Comparison of ENCODE assay signal across 1 cellular context in genomic region chr5:140111043-140111858, GRCh38.
TF ChIP-seq lines count a peak whose summit lies in the region.

No MANE protein-coding gene starts in this region.

TF ChIP-seq in GM23338, 12 proteins besides CTCF, POLR2A, EP300 and RAD21 (continued from another document):
- TF ChIP-seq REST (IDR thresholded peaks at IDR 0.05; ENCODE audit: unreplicated experiment), result no peak
- peak; percentile 96 for TF ChIP-seq EZH2 (IDR thresholded peaks at IDR 0.05; ENCODE audit: low read depth, unreplicated experiment)
TF ChIP-seq in GM23338: peak in this region for 2.
